In the genomic region with DNA sequence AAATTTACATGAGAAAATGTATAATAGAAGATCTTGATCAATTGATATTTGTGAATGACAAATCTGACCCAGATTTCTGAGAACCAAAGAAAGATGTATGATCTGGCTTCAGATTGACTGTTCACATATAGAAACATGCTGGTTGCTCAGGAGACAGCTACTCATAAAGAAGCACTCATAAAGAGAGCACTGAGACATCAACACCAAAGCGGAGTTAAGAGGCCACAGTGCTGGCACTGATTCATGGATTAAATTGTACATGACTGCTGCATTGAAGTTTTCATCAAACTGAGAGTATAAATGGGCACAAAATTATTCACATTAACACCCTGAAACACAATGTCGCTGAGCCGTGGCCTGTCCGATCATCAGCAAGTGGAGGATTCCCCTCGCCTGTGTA, we compare ENCODE assay signal across 12 cellular contexts.
"Had no signal": no experiment of that assay in that cellular context is flagged by ENCODE, and none has a peak within 500 bp of the region (broad histone marks: within the 10 kb centered on the region; RNA-seq: fewer than 3 reads in every experiment).

No MANE protein-coding gene starts in this region.

- ATAC-seq: foreskin keratinocyte; mucosa of descending colon; naive thymus-derived CD4-positive, alpha-beta T cell had no signal

- H3K4me3 Mint-ChIP-seq: naive thymus-derived CD4-positive, alpha-beta T cell had no signal

- DNase-seq: activated gamma-delta T cell treated with Interleukin-2 at 50 U/mL for 16 hours; aorta; cerebellar nuclear complex; effector CD8-positive, alpha-beta T cell; foreskin keratinocyte; glutamatergic neuron; hypothalamus; left ventricle myocardium inferior; mucosa of descending colon; naive thymus-derived CD4-positive, alpha-beta T cell; stimulated activated CD4-positive, alpha-beta T cell treated with anti-CD3 and anti-CD28 coated beads, Interleukin-4, amount 100 ng/mL, for 1 hour; stimulated activated naive CD4-positive, alpha-beta T cell treated with Interleukin-2 at 50 U/mL for 16 hours had no signal

- H3K27ac Mint-ChIP-seq: naive thymus-derived CD4-positive, alpha-beta T cell had no signal

- H3K9me3 Mint-ChIP-seq: naive thymus-derived CD4-positive, alpha-beta T cell had no signal

- H3K4me1 Mint-ChIP-seq: naive thymus-derived CD4-positive, alpha-beta T cell had no signal
